Comparison of ENCODE assay signal across 8 cellular contexts in the genomic region with DNA sequence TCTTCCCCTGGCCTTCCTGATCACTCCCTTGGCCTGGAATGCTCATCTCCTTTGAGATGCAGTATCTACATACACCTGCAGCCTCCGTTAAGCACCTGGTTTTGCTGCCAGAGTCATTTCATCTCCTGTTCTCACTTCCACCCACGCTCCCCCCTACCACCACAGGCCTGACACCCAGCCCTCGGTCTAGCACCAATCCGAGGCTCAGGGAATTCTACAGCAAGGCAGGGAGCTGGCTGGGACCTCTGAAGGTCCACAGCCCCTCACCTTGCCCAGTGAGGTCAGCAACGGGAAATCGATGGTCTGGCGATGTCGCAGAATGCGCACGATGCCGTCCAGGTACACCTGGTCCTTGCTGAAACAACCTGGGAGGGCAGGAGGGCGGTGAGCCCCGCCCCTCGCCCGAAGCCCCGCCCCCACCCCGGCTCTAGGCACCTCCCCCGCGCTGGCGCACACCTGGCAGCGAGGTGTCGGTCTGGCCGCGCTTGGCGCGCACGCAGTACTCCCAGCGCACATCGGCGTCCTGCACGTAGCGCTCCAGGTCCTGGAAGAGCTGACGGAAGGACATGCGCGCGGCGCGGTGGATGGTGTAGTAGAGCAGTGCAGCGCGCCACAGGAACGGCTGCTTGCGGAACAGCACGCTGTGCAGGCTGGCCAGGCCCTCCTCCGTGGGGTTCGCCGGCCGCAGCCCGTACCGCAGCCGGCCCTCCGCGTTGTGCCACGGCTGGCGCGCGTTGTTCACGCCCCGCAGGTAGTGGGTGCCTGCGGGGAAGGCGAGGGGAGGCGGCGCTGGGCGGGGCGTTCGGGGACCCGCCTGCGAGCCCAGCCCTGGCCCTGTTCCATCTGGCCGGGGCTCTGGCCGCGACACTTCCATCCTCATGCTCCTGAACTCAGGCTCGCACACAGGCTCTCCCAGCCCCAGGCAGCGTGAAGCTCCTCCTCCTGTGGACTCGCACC. TPM values are rescaled to one million over a fixed set of nuclear protein-coding genes. Genes with fewer than 3 reads are reported as not detected.
DNase-seq lines count a peak whose midpoint lies in the region; ATAC-seq, FAIRE-seq and TF ChIP-seq lines count a peak whose summit lies in the region.

No MANE protein-coding gene starts in this region.

- FAIRE-seq in kidney (lab: Jason Lieb, UNC) = no peak

- peaks cover 6 to 37% of the 10 kb centered on the region in 2 donors for H3K4me1 ChIP-seq in kidney (ENCODE audit: control insufficient read depth in 1 of 2, insufficient read depth in 1 of 2, low read depth in 1 of 2, low read length in 2 of 2)

- intact Hi-C loops in kidney (cut with DNase I) = no loop called here

- no peaks in the 10 kb centered on the region for H3K36me3 ChIP-seq in kidney (ENCODE audit: control insufficient read depth in 1 of 2, insufficient read depth in 2 of 2, low read length in 2 of 2)

- peak overlapping the region in 1 of 2 donors; percentile 53 for H3K27ac ChIP-seq in kidney (ENCODE audit: low read depth in 2 of 2, low read length in 2 of 2)

- no peak for ATAC-seq in HG03196 (IDR thresholded peaks at IDR 0.05; ENCODE audit: unreplicated experiment)
- ATAC-seq in GM19328 (IDR thresholded peaks at IDR 0.05; ENCODE audit: unreplicated experiment) = no peak

- peak; percentile 3 for TF ChIP-seq CTCF in kidney (IDR thresholded peaks at IDR 0.05; ENCODE audit: borderline replicate concordance, extremely low read depth, insufficient read depth)

- no peaks in the 10 kb centered on the region for H3K9me3 ChIP-seq in kidney (ENCODE audit: control insufficient read depth in 1 of 2, low read length in 2 of 2)

- peak overlapping the region; percentile 50 to 62 for H3K4me3 ChIP-seq in kidney (ENCODE audit: low read length in 2 of 2)

- DNase-seq in Ammon's horn (ENCODE audit: low spot score) (peak; percentile 61), HuH-7.5 (ENCODE audit: low spot score) (peak; percentile 78), SW480 (ENCODE audit: low spot score) (peak; percentile 94), kidney (peak; percentile 94)
- DNase-seq in central memory CD4-positive, alpha-beta T cell = peak; percentile 73
- DNase-seq in stimulated activated naive CD4-positive, alpha-beta T cell (lab: John Stamatoyannopoulos, UW) = peak in 5 of 6 experiments; percentile 45 to 54 (median 50)

- H3K9ac ChIP-seq in kidney (ENCODE audit: low read length in 2 of 2) = peak overlapping the region in 1 of 2 donors; percentile 22

RNA-seq across cellular contexts. Expression of gene MATCAP1, which starts 5.7 kb away (rescaled TPM):
- 38.8 TPM for total RNA-seq in kidney
- 15.5 TPM for polyA plus RNA-seq in kidney (ENCODE audit: insufficient read depth, low read depth, low replicate concordance)

RNA-seq across cellular contexts. Expression of gene NOL3, which starts 7.7 kb away (rescaled TPM):
- total RNA-seq in kidney = 36.4 TPM
- polyA plus RNA-seq in kidney (ENCODE audit: insufficient read depth, low read depth, low replicate concordance) = 35.3 TPM

RNA-seq across cellular contexts. Expression of gene EXOC3L1, which starts 11.9 kb away (rescaled TPM):
- total RNA-seq in kidney = 7.2 TPM
- polyA plus RNA-seq in kidney (ENCODE audit: insufficient read depth, low read depth, low replicate concordance) = 9.9 TPM

RNA-seq across cellular contexts. Expression of gene HSF4, which starts 13.5 kb away (rescaled TPM):
- total RNA-seq in kidney = 37.9 TPM
- 26.7 TPM for polyA plus RNA-seq in kidney (ENCODE audit: insufficient read depth, low read depth, low replicate concordance)

RNA-seq across cellular contexts. Expression of gene E2F4, which starts 13.9 kb away (rescaled TPM):
- 54.4 TPM for total RNA-seq in kidney
- 39.1 TPM for polyA plus RNA-seq in kidney (ENCODE audit: insufficient read depth, low read depth, low replicate concordance)
